Comparison of ENCODE assay signal across 18 cellular contexts in the genomic region with DNA sequence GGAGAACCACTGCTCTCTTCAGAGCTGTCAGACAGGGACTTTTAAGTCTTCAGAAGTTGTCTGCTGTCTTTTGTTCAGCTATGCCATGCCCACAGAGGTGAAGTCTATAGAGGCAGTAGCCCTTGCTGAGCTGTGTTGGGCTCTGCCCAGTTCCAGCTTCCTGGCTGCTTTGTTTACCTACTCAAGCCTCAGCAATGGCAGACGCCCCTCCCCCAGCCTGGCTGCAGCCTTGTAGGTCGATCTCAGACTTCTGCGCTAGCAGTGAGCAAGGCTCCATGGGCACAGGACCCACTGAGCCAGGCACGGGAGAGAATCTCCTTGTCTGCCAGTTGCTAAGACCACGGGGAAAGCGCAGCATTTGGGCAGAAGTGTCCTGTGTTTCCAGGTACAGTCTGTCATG. TPM values are rescaled to one million over a fixed set of nuclear protein-coding genes. Genes with fewer than 3 reads are reported as not detected.
A peak's percentile ranks its signal among the peaks of the same experiment; 100 is the strongest.
DNase-seq lines count a peak whose midpoint lies in the region; ATAC-seq and TF ChIP-seq lines count a peak whose summit lies in the region.
"Had no signal": no experiment of that assay in that cellular context is flagged by ENCODE, and none has a peak within 500 bp of the region (broad histone marks: within the 10 kb centered on the region; RNA-seq: fewer than 3 reads in every experiment).

No MANE protein-coding gene starts in this region.

- H3K4me2 ChIP-seq in H9 (ENCODE audit: insufficient read depth, insufficient read length, low read length): no peak overlapping the region
- H3K4me2 ChIP-seq: PC-9 had no signal

- no peak overlapping the region for H2BK120ac ChIP-seq in H9 (ENCODE audit: low read depth, low read length, poor library complexity, severe bottlenecking)

- H3K9me3 Mint-ChIP-seq in H9 (peaks cover 10 to 27% of the 10 kb centered on the region in 2 experiments; a peak in 4 of 5 replicates), endodermal cell (peaks cover 71% of the 10 kb centered on the region)

- no peak overlapping the region for H3K4ac ChIP-seq in H9 (ENCODE audit: low read depth, low read length)

- no peaks in the 10 kb centered on the region for H3K9me3 ChIP-seq in H9 (ENCODE audit: control insufficient read depth, low read depth, low read length)
- H3K9me3 ChIP-seq in endodermal cell (ENCODE audit: control insufficient read depth, low read length): peaks cover 43% of the 10 kb centered on the region
- H3K9me3 ChIP-seq in tibial artery: peaks cover 0 to 18% (median 6%) of the 10 kb centered on the region in 3 donors

- no peak overlapping the region for H3T11ph ChIP-seq in H9 (ENCODE audit: low read length)

- H2AK5ac ChIP-seq in H9 (ENCODE audit: insufficient read length, low read length): no peak overlapping the region

- no CpG with 5 or more reads among the region's 6 CpGs for WGBS in H9 (ENCODE audit: extremely low coverage, insufficient read length, low lambda C conversion rate)
- WGBS in endodermal cell (ENCODE audit: insufficient coverage in 1 of 2, insufficient read length in 1 of 2), 2 experiments: 74 to 83% methylated on average over 6 of the region's 6 CpGs

- H3K23me2 ChIP-seq in H9 (ENCODE audit: insufficient read length, low read depth, low read length, poor library complexity, severe bottlenecking): no peaks in the 10 kb centered on the region

- H4K5ac ChIP-seq in H9 (ENCODE audit: insufficient read length, low read depth, low read length): no peak overlapping the region

- H2AFZ ChIP-seq in H9 (ENCODE audit: low read length): peak overlapping the region; percentile 67
- H2AFZ ChIP-seq: GM23248, PC-9 had no signal

- peaks cover 5% of the 10 kb centered on the region for H3K27me3 Mint-ChIP-seq in H9 (ENCODE audit: low read depth)
- no peaks in the 10 kb centered on the region for H3K27me3 Mint-ChIP-seq in endodermal cell (ENCODE audit: insufficient read depth)

- H4K20me1 ChIP-seq in H9 (ENCODE audit: control insufficient read depth, insufficient read depth, insufficient read length): no peaks in the 10 kb centered on the region

- no peak for TF ChIP-seq CTCF in H9 (conservative IDR thresholded peaks at IDR 0.05)
- TF ChIP-seq CTCF in endodermal cell (conservative IDR thresholded peaks at IDR 0.05): no peak
- no peak for TF ChIP-seq CTCF in tibial artery (IDR thresholded peaks at IDR 0.05)

- H3K36me3 ChIP-seq in endodermal cell (ENCODE audit: control insufficient read depth, insufficient read depth, low read length): no peaks in the 10 kb centered on the region
- no peaks in the 10 kb centered on the region for H3K36me3 ChIP-seq in tibial artery

- H3K27me3 ChIP-seq in H9 (ENCODE audit: insufficient read depth, low read length) (no peaks in the 10 kb centered on the region), endodermal cell (ENCODE audit: control insufficient read depth, insufficient read depth, low read length, poor library complexity, severe bottlenecking) (no peaks in the 10 kb centered on the region), tibial artery (no peaks in the 10 kb centered on the region)

- H3K4me3 ChIP-seq in endodermal cell (ENCODE audit: low read length): peak overlapping the region; percentile 56
- H3K4me3 ChIP-seq in tibial artery: no peak overlapping the region
- H3K4me3 ChIP-seq: GM23248, PC-9 had no signal

- H3K27ac Mint-ChIP-seq in H9: peak overlapping the region in 1 of 3 experiments; percentile 57; a peak in 1 of 7 replicates
- peak overlapping the region; percentile 61 for H3K27ac Mint-ChIP-seq in endodermal cell
- H3K27ac Mint-ChIP-seq: T-helper 1 cell treated with Interleukin-12 subunit alpha and Interleukin-12 subunit beta and Interleukin-4 antibody, amounts not matched to agents 30 μg/mL and 1 μg/mL, for 36 hours had no signal

- no peak overlapping the region for H3K18ac ChIP-seq in H9 (ENCODE audit: insufficient read length, low read depth, low read length)

- no peak overlapping the region for H3K56ac ChIP-seq in H9 (ENCODE audit: insufficient read length, low read depth, low read length)

- H3K79me2 ChIP-seq in H9 (ENCODE audit: insufficient read depth, low read length): no peaks in the 10 kb centered on the region

- H3K79me1 ChIP-seq in H9 (ENCODE audit: insufficient read depth, low read depth, low read length, poor library complexity, severe bottlenecking): no peaks in the 10 kb centered on the region

- H2BK15ac ChIP-seq in H9 (ENCODE audit: low read depth, low read length): no peak overlapping the region

- no peak overlapping the region for H3K9ac ChIP-seq in H9 (ENCODE audit: extremely low read depth, insufficient read length, low read length)
- no peak overlapping the region for H3K9ac ChIP-seq in endodermal cell (ENCODE audit: extremely low read depth, low read length, poor library complexity, severe bottlenecking)
- H3K9ac ChIP-seq: GM23248 had no signal

- intact Hi-C loops in tibial artery (cut with DNase I; ENCODE audit: low total_unique reads): no loop called here
- intact Hi-C loops in left cardiac atrium (cut with DNase I): no loop called here

- peaks cover 13 to 23% of the 10 kb centered on the region in 2 experiments for H3K4me1 Mint-ChIP-seq in H9
- H3K4me1 Mint-ChIP-seq in endodermal cell: peaks cover 5% of the 10 kb centered on the region

- no peak overlapping the region for H2BK5ac ChIP-seq in H9 (ENCODE audit: insufficient read length, low read length)

- H2BK20ac ChIP-seq in H9 (ENCODE audit: low read depth, low read length, poor library complexity, severe bottlenecking): no peak overlapping the region

- no peak overlapping the region for H3K14ac ChIP-seq in H9 (ENCODE audit: insufficient read depth, low read length)

- H4K8ac ChIP-seq in H9 (replicated peaks; ENCODE audit: insufficient read length, low read depth, low read length): no peak overlapping the region

- H3K4me3 Mint-ChIP-seq in H9: no peak overlapping the region
- no peak overlapping the region for H3K4me3 Mint-ChIP-seq in endodermal cell
- H3K4me3 Mint-ChIP-seq: T-helper 1 cell treated with Interleukin-12 subunit alpha and Interleukin-12 subunit beta and Interleukin-4 antibody, amounts not matched to agents 30 μg/mL and 1 μg/mL, for 36 hours had no signal

- no peak for ATAC-seq in left cardiac atrium

- DNase-seq in H9: no peak
- peak; percentile 47 for DNase-seq in NCI-H69 (lab: John Stamatoyannopoulos, UW)
- no peak for DNase-seq in endodermal cell
- DNase-seq in NCI-H146 (lab: John Stamatoyannopoulos, UW): no peak
- DNase-seq in tibial artery: no peak
- no peak for DNase-seq in left cardiac atrium
- DNase-seq: ACHN, C1 segment of cervical spinal cord, GF-D8, GM23248, KG1, NCI-H1105 treated with DMSO at 0.1 percent for 48 hours, NCI-H1694 treated with DMSO at 0.1 percent for 48 hours, NCI-H2107, NCI-H510A, PC-9 had no signal

- H3K27ac ChIP-seq in H9 (ENCODE audit: insufficient read length, low read depth, low read length) (no peak overlapping the region), endodermal cell (ENCODE audit: low read depth, low read length) (no peak overlapping the region), tibial artery (no peak overlapping the region)
- H3K27ac ChIP-seq: GM23248, PC-9 had no signal

- H3K23ac ChIP-seq in H9 (ENCODE audit: insufficient read length, low read depth, low read length): no peak overlapping the region

- no peaks in the 10 kb centered on the region; the same call in 1 of the 2 replicates for H3K4me1 ChIP-seq in H9 (ENCODE audit: insufficient read depth, low read length)
- H3K4me1 ChIP-seq in endodermal cell (ENCODE audit: control insufficient read depth, insufficient read depth, low read length): no peaks in the 10 kb centered on the region
- no peaks in the 10 kb centered on the region for H3K4me1 ChIP-seq in tibial artery

- no peak overlapping the region for H2BK12ac ChIP-seq in H9 (ENCODE audit: insufficient read length, low read depth, low read length)

- H3K36me3 Mint-ChIP-seq in H9 (ENCODE audit: insufficient read depth in 1 of 3, low read depth in 3 of 3) (peaks cover 9 to 34% (median 23%) of the 10 kb centered on the region in 3 experiments), endodermal cell (ENCODE audit: low read depth) (peaks cover 10% of the 10 kb centered on the region)

- no peak overlapping the region for H4K91ac ChIP-seq in H9 (ENCODE audit: insufficient read length, low read depth, low read length)

RNA-seq across cellular contexts. Expression of a gene that starts 12.1 kb away (rescaled TPM):
- total RNA-seq in H9 (2021) (0.29 TPM in 1 of 2 replicates, not detected in the other), endodermal cell (under 1 TPM; 0.40 to 0.66 TPM), left cardiac atrium (under 1 TPM in 1 of 2 donors, not detected in 1; 0.38 TPM)
- 0.75 TPM for polyA plus RNA-seq in endodermal cell (2013, experiment 1 of 2)
- polyA plus RNA-seq in endodermal cell (2013, experiment 2 of 2): 0.79 TPM
- total RNA-seq: GM23248, PC-9 had no signal
- polyA plus RNA-seq: GM23248 had no signal

RNA-seq across cellular contexts. Expression of a gene that starts 38.4 kb away (rescaled TPM):
- not detected in 2 replicates for total RNA-seq in H9 (2021)
- total RNA-seq in endodermal cell: not detected
- 0.78 TPM for polyA plus RNA-seq in endodermal cell (2013, experiment 1 of 2)
- 0.37 TPM for polyA plus RNA-seq in endodermal cell (2013, experiment 2 of 2)
- 1 to 10 TPM; 3.5 to 3.8 TPM for total RNA-seq in left cardiac atrium

RNA-seq across cellular contexts. Expression of a gene that starts 46.9 kb away (rescaled TPM):
- total RNA-seq in H9 (2021) (not detected in 2 replicates), endodermal cell (not detected), left cardiac atrium (not detected)
- polyA plus RNA-seq in endodermal cell (2013, experiment 1 of 2): not detected
- not detected for polyA plus RNA-seq in endodermal cell (2013, experiment 2 of 2)
- total RNA-seq: Daoy, GM23248, PC-9 had no signal
- polyA plus RNA-seq: GM23248 had no signal

RNA-seq across cellular contexts. Expression of a gene that starts 49.3 kb away (rescaled TPM):
- total RNA-seq in H9 (2021) (30.8 and 33.9 TPM in 2 replicates), endodermal cell (10 to 100 TPM; 30.9 to 37.9 TPM), left cardiac atrium (10 to 100 TPM in 1 of 2 donors, 1 to 10 TPM in 1; 9.4 to 11.2 TPM)
- polyA plus RNA-seq in endodermal cell (2013, experiment 1 of 2): 32.7 TPM
- 30.7 TPM for polyA plus RNA-seq in endodermal cell (2013, experiment 2 of 2)
